8 cellular contexts compared by ENCODE assay signal in genomic region chr1:244050835-244051444, GRCh38. TPM values are rescaled to one million over a fixed set of nuclear protein-coding genes. Genes with fewer than 3 reads are reported as not detected.
DNase-seq lines count a peak whose midpoint lies in the region; ATAC-seq and TF ChIP-seq lines count a peak whose summit lies in the region.

Gene ZBTB18, plus strand, starts transcription at chr1:244051283. Its CDS starts 149 bp downstream, at chr1:244051432.

- CTCF ChIA-PET in activated CD4-positive, alpha-beta T cell treated with anti-CD3 and anti-CD28 coated beads for 36 hours (lab: Charles Lee) = interaction anchor here (1.3 to 1.6 kb wide), 4 partner anchors 10 to 221 kb away, joined by 4 to 9 read pairs (median 5); no protein-coding TSS in a partner anchor

- peak within 1 kb of the TSS; percentile 52 for H3K4me3 ChIP-seq in astrocyte of the cerebellum (ENCODE audit: low read depth, low read length)

- in situ Hi-C loops in astrocyte of the cerebellum (cut with HindIII; ENCODE audit: low sequenced_read_pairs) = loop anchor here (25.0 kb wide), 1 partner anchor 186 kb away; no protein-coding TSS in a partner anchor

- peak; percentile 18 for DNase-seq in activated CD4-positive, alpha-beta T cell treated with anti-CD3 and anti-CD28 coated beads for 36 hours
- no peak for DNase-seq in activated CD4-positive, alpha-beta T cell treated with anti-CD3 and anti-CD28 coated beads for 4 hours
- DNase-seq in NCI-H345 treated with DMSO at 0.1 percent for 48 hours (lab: John Stamatoyannopoulos, UW; ENCODE audit: unreplicated experiment) (peak; percentile 70), astrocyte of the cerebellum (ENCODE audit: low read depth) (peak; percentile 77), hippocampal formation (lab: John Stamatoyannopoulos, UW) (peak; percentile 36 to 91), retina (peak; percentile 78), GM19240 (ENCODE audit: insufficient read length, low spot score) (no peak), amniotic stem cell (lab: John Stamatoyannopoulos, UW) (no peak)

- no peak for TF ChIP-seq CTCF in astrocyte of the cerebellum (IDR thresholded peaks at IDR 0.05; ENCODE audit: low read depth, low read length, missing control alignments)

- no peak for ATAC-seq in activated CD4-positive, alpha-beta T cell treated with anti-CD3 and anti-CD28 coated beads for 36 hours

- peak within 1 kb of the TSS; percentile 73 for H3K27ac Mint-ChIP-seq in activated CD4-positive, alpha-beta T cell treated with anti-CD3 and anti-CD28 coated beads for 36 hours

- peaks cover 2% of the 10 kb centered on the region for H3K36me3 Mint-ChIP-seq in activated CD4-positive, alpha-beta T cell treated with anti-CD3 and anti-CD28 coated beads for 36 hours (ENCODE audit: low read depth)

- POLR2A ChIA-PET in activated CD4-positive, alpha-beta T cell treated with anti-CD3 and anti-CD28 coated beads for 36 hours (lab: Charles Lee) = no interaction called here

- H3K9me3 Mint-ChIP-seq in activated CD4-positive, alpha-beta T cell treated with anti-CD3 and anti-CD28 coated beads for 36 hours (ENCODE audit: low read depth) = no peaks in the 10 kb centered on the region

- intact Hi-C loops in activated CD4-positive, alpha-beta T cell treated with anti-CD3 and anti-CD28 coated beads for 36 hours (cut with DNase I, micrococcal nuclease) = no loop called here

- no peaks in the 10 kb centered on the region for H3K27me3 Mint-ChIP-seq in activated CD4-positive, alpha-beta T cell treated with anti-CD3 and anti-CD28 coated beads for 36 hours

- peak within 1 kb of the TSS; percentile 96 for H3K4me3 Mint-ChIP-seq in activated CD4-positive, alpha-beta T cell treated with anti-CD3 and anti-CD28 coated beads for 36 hours

- peaks cover 30% of the 10 kb centered on the region for H3K4me1 Mint-ChIP-seq in activated CD4-positive, alpha-beta T cell treated with anti-CD3 and anti-CD28 coated beads for 36 hours

RNA-seq across cellular contexts. Expression of gene ZBTB18, which starts in this region (rescaled TPM):
- 1 to 10 TPM; 5.0 to 5.3 TPM for total RNA-seq in activated CD4-positive, alpha-beta T cell treated with anti-CD3 and anti-CD28 coated beads for 36 hours

Comparison
In these comparisons a context has a peak if more than half of its experiments do, and no peak if none do; other contexts are left out.
1. DNase-seq: peak in activated CD4-positive, alpha-beta T cell treated with anti-CD3 and anti-CD28 coated beads for 36 hours (single experiment), NCI-H345 treated with DMSO at 0.1 percent for 48 hours (single experiment), astrocyte of the cerebellum (single experiment), hippocampal formation (2 of 2) and retina (single experiment); none in activated CD4-positive, alpha-beta T cell treated with anti-CD3 and anti-CD28 coated beads for 4 hours (0 of 2), GM19240 (single experiment) and amniotic stem cell (single experiment).